10 cellular contexts compared by ENCODE assay signal in the genomic region with DNA sequence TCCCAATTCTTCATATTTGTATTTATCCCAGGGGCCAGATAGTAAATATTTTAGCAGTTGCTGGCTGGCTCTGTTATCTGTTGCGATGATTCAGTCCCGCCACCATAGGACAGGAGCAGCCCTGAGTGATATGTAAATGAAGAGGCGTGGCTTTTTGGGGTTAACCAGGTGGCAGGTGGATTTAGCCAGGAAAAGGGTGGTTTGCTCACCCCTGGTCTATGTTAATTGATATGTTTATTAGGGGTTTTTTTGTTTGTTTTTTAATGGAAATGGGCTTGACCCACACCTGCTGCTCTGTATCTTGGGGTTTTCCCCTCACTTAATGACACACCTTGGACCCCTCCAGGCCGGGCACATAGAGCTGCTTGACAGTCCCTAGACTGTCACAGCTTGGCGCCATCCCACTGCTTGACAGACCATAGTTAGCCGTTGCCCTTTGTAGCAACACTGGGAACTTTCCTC.
DNase-seq lines count a peak whose midpoint lies in the region; ATAC-seq lines count a peak whose summit lies in the region.
"Had no signal": no experiment of that assay in that cellular context is flagged by ENCODE, and none has a peak within 500 bp of the region (broad histone marks: within the 10 kb centered on the region; RNA-seq: fewer than 3 reads in every experiment).

No MANE protein-coding gene starts in this region.

- peak; percentile 8 for DNase-seq in NCI-H748 (lab: John Stamatoyannopoulos, UW; ENCODE audit: unreplicated experiment)
- DNase-seq in NCI-H748 treated with DMSO at 0.1 percent for 48 hours (lab: John Stamatoyannopoulos, UW): no peak
- DNase-seq in T-cell: peak in 3 of 34 experiments; percentile 34 to 48 (median 43)
- DNase-seq in naive thymus-derived CD8-positive, alpha-beta T cell: peak in 2 of 10 donors; percentile 37 to 43
- no peak for DNase-seq in NCI-H1417 treated with DMSO at 0.1 percent for 48 hours (lab: John Stamatoyannopoulos, UW)
- DNase-seq in GDM1 (lab: John Stamatoyannopoulos, UW): no peak
- DNase-seq: aorta, NCI-H226 had no signal

- peak overlapping the region; percentile 50 to 84 (median 66) for H3K4me3 Mint-ChIP-seq in T-cell
- peak overlapping the region; percentile 71 for H3K4me3 Mint-ChIP-seq in activated naive CD8-positive, alpha-beta T cell
- peak overlapping the region; percentile 65 to 98 (median 90) for H3K4me3 Mint-ChIP-seq in naive thymus-derived CD8-positive, alpha-beta T cell

- POLR2A ChIA-PET in T-cell (lab: Charles Lee): no interaction called here
- POLR2A ChIA-PET in naive thymus-derived CD8-positive, alpha-beta T cell (lab: Charles Lee): interaction anchor here (0.6 to 46.6 kb wide), 7 partner anchors 11 to 786 kb away, joined by 4 to 1258 read pairs (median 811); partner anchors contain the start of gene PIK3CD

- no peaks in the 10 kb centered on the region for H3K27me3 Mint-ChIP-seq in T-cell
- no peaks in the 10 kb centered on the region for H3K27me3 Mint-ChIP-seq in activated naive CD8-positive, alpha-beta T cell
- H3K27me3 Mint-ChIP-seq in naive thymus-derived CD8-positive, alpha-beta T cell: no peaks in the 10 kb centered on the region

- CTCF ChIA-PET in T-cell (lab: Charles Lee): no interaction called here

- H3K9me3 Mint-ChIP-seq in T-cell: no peaks in the 10 kb centered on the region
- H3K9me3 Mint-ChIP-seq in activated naive CD8-positive, alpha-beta T cell (ENCODE audit: low read depth): no peaks in the 10 kb centered on the region
- no peaks in the 10 kb centered on the region for H3K9me3 Mint-ChIP-seq in naive thymus-derived CD8-positive, alpha-beta T cell

- ATAC-seq in T-cell (replicated peaks in 1 of 4) (peak in 1 of 4 experiments; percentile 17), GM21529 (IDR thresholded peaks at IDR 0.05; ENCODE audit: unreplicated experiment) (no peak)
- ATAC-seq in naive thymus-derived CD8-positive, alpha-beta T cell: peak; percentile 6 to 11

- H3K27ac Mint-ChIP-seq in T-cell: peak overlapping the region; percentile 100
- H3K27ac Mint-ChIP-seq in activated naive CD8-positive, alpha-beta T cell: peak overlapping the region; percentile 87
- peak overlapping the region; percentile 83 to 99 (median 96) for H3K27ac Mint-ChIP-seq in naive thymus-derived CD8-positive, alpha-beta T cell

- H3K36me3 Mint-ChIP-seq in T-cell: peaks cover 40% of the 10 kb centered on the region
- H3K36me3 Mint-ChIP-seq in activated naive CD8-positive, alpha-beta T cell: peaks cover 8% of the 10 kb centered on the region
- peaks cover 9 to 81% (median 39%) of the 10 kb centered on the region in 3 donors for H3K36me3 Mint-ChIP-seq in naive thymus-derived CD8-positive, alpha-beta T cell

- peaks cover 64 to 74% (median 73%) of the 10 kb centered on the region in 3 donors for H3K4me1 Mint-ChIP-seq in T-cell
- H3K4me1 Mint-ChIP-seq in activated naive CD8-positive, alpha-beta T cell (ENCODE audit: low read depth): peaks cover 66% of the 10 kb centered on the region
- peaks cover 22 to 77% (median 71%) of the 10 kb centered on the region in 4 donors for H3K4me1 Mint-ChIP-seq in naive thymus-derived CD8-positive, alpha-beta T cell
